In genomic region chr5:151698081-151698480, GRCh38 we compare ENCODE assay signal across 1 cellular context. TPM values are rescaled to one million over a fixed set of nuclear protein-coding genes. Genes with fewer than 3 reads are reported as not detected.
"Had no signal": no experiment of that assay in that cellular context is flagged by ENCODE, and none has a peak within 500 bp of the region (broad histone marks: within the 10 kb centered on the region; RNA-seq: fewer than 3 reads in every experiment).

No MANE protein-coding gene starts in this region.

RNA-seq across cellular contexts. Expression of gene SPARC, which starts 11.4 kb away (rescaled TPM):
- total RNA-seq: naive thymus-derived CD8-positive, alpha-beta T cell had no signal
- polyA plus RNA-seq: naive thymus-derived CD8-positive, alpha-beta T cell had no signal
